Comparison of ENCODE assay signal across 9 cellular contexts in the genomic region with DNA sequence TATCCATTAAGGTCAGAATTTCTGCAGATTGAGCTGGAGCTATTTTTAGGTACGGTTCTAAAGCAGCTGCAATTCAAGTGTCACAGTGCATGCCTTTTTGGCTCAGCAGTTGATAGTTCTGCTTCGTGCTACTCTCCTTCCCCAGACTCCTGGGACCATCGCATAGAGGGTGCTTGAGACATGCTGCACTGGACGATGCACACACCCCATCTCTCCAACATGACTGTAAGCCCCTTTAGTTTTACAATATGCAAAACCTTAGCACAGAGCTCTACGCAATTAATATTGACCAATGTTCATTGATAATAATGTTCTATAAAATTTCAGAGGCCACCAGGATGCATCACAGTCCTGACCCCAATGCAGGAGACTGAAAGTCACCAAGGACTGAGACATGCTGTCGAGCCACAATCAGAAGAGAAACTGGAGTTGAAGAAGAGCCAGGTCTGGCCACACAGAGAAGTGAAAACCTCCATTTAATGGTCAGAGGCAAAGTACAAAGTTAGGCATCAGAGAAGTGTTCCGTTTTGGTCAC.
A peak's percentile ranks its signal among the peaks of the same experiment; 100 is the strongest.
DNase-seq lines count a peak whose midpoint lies in the region; ATAC-seq and TF ChIP-seq lines count a peak whose summit lies in the region.
"Had no signal": no experiment of that assay in that cellular context is flagged by ENCODE, and none has a peak within 500 bp of the region (broad histone marks: within the 10 kb centered on the region; RNA-seq: fewer than 3 reads in every experiment).

No MANE protein-coding gene starts in this region.

- H3K9me3 Mint-ChIP-seq in activated naive CD4-positive, alpha-beta T cell treated with anti-CD3 and anti-CD28 coated beads, Interleukin-2, amount 50 U/mL, for 72 hours = no peaks in the 10 kb centered on the region

- TF ChIP-seq POLR2A in esophagus squamous epithelium (IDR thresholded peaks at IDR 0.05) = no peak
- no peak for TF ChIP-seq POLR2A in transverse colon (IDR thresholded peaks at IDR 0.05)

- peak overlapping the region; percentile 57; the same call in 1 of the 2 replicates for H3K4me3 ChIP-seq in BLaER1
- H3K4me3 ChIP-seq in esophagus squamous epithelium = no peak overlapping the region
- no peak overlapping the region for H3K4me3 ChIP-seq in transverse colon

- H3K27ac Mint-ChIP-seq in activated naive CD4-positive, alpha-beta T cell treated with anti-CD3 and anti-CD28 coated beads, Interleukin-2, amount 50 U/mL, for 72 hours = no peak overlapping the region

- ATAC-seq in GM19328 (IDR thresholded peaks at IDR 0.05; ENCODE audit: unreplicated experiment) (peak; percentile 49), HG03045 (IDR thresholded peaks at IDR 0.05; ENCODE audit: unreplicated experiment) (peak; percentile 77)
- no peak for ATAC-seq in activated naive CD4-positive, alpha-beta T cell treated with anti-CD3 and anti-CD28 coated beads, Interleukin-2, amount 50 U/mL, for 72 hours

- no peaks in the 10 kb centered on the region for H4K20me1 ChIP-seq in BLaER1

- H3K9ac ChIP-seq in BLaER1 = peak overlapping the region; percentile 56; the same call in 1 of the 2 replicates

- H3K4me1 ChIP-seq in BLaER1 (peaks cover 60% of the 10 kb centered on the region), esophagus squamous epithelium (peaks cover 0 to 19% (median 0%) of the 10 kb centered on the region in 3 donors), transverse colon (no peaks in the 10 kb centered on the region)

- H3K27me3 ChIP-seq in BLaER1 (no peaks in the 10 kb centered on the region), esophagus squamous epithelium (no peaks in the 10 kb centered on the region), transverse colon (no peaks in the 10 kb centered on the region)

- DNase-seq in RPMI7951 (ENCODE audit: low read depth) (peak; percentile 46), NCI-H1092 (lab: John Stamatoyannopoulos, UW) (no peak), esophagus squamous epithelium (lab: John Stamatoyannopoulos, UW) (no peak), transverse colon (no peak)
- no peak for DNase-seq in activated naive CD4-positive, alpha-beta T cell treated with anti-CD3 and anti-CD28 coated beads, Interleukin-2, amount 50 U/mL, for 72 hours (ENCODE audit: low spot score in 2 of 2)
- DNase-seq: nucleus accumbens had no signal

- in situ Hi-C loops in transverse colon (cut with MboI; ENCODE audit: low pct_ligation_motif_present in 1 of 4, low pct_unique_long_range_greater_than_20kb in 1 of 4, low sequenced_read_pairs in 3 of 4) = loop anchor here in 1 of 4 donors (25.0 kb wide), 1 partner anchor 190 kb away; no protein-coding TSS in a partner anchor

- H3K36me3 ChIP-seq in BLaER1 (no peaks in the 10 kb centered on the region; the same call in 1 of the 2 replicates), esophagus squamous epithelium (no peaks in the 10 kb centered on the region), transverse colon (no peaks in the 10 kb centered on the region)

- H3K4me2 ChIP-seq in BLaER1 = peak overlapping the region; percentile 93

- H3K27ac ChIP-seq in BLaER1 = peak overlapping the region; percentile 83
- no peak overlapping the region for H3K27ac ChIP-seq in esophagus squamous epithelium
- no peak overlapping the region for H3K27ac ChIP-seq in transverse colon

- H3K9me3 ChIP-seq in BLaER1 (peaks cover 26% of the 10 kb centered on the region), esophagus squamous epithelium (no peaks in the 10 kb centered on the region), transverse colon (no peaks in the 10 kb centered on the region)

- WGBS in esophagus squamous epithelium, 2 donors = 58 to 72% methylated on average over 7 of the region's 7 CpGs
- 69 to 72% methylated on average over 5 to 7 of the region's 7 CpGs for WGBS in transverse colon (ENCODE audit: low coverage in 1 of 2), 2 donors

- no peaks in the 10 kb centered on the region for H3K36me3 Mint-ChIP-seq in activated naive CD4-positive, alpha-beta T cell treated with anti-CD3 and anti-CD28 coated beads, Interleukin-2, amount 50 U/mL, for 72 hours

- intact Hi-C loops in esophagus squamous epithelium (cut with DNase I) = no loop called here
- intact Hi-C loops in transverse colon (cut with DNase I; ENCODE audit: low total_unique reads) = no loop called here

- TF ChIP-seq CTCF in esophagus squamous epithelium (IDR thresholded peaks at IDR 0.05) (no peak), transverse colon (IDR thresholded peaks at IDR 0.05) (no peak)

- TF ChIP-seq EP300 in transverse colon (IDR thresholded peaks at IDR 0.05; ENCODE audit: low read depth) = no peak

Comparison
In these comparisons a context has a peak if more than half of its experiments do, and no peak if none do; other contexts are left out.
1. ATAC-seq: peak in GM19328 (single experiment) and HG03045 (single experiment); none in activated naive CD4-positive, alpha-beta T cell treated with anti-CD3 and anti-CD28 coated beads, Interleukin-2, amount 50 U/mL, for 72 hours (0 of 2).